1 cellular context compared by ENCODE assay signal in the genomic region with DNA sequence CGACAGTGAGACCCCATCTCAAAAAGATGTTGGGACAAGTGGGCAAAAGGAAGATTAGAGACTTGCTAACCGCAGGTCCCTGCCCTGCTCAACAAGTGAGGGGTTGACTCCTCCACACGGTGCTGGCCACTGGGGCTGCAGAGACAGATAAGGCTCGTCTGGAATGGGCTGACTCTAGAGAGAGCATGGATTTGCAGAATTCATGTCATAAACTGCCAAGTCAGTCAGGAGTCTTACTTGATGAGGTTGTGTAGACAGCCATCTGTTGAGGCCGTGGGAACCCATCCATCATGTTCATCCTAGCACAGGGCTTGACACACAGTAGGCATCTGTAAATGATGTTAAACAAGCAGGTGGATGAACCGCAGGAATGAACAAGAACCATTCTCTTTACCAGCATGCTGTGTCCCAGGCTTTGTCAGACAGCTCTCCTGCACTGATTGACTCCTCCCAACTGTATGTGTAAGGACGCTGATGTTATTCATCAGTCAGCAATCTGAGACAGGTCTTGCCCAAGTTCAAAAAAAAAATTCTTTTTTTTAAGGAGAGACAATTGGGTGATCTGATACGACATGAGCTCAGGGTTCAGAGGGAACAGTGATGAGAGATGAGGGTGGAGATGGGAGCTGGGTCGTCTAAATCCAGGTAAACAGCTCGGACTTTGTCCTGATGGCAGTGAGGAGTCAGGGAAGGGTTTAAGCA.
TF ChIP-seq lines count a peak whose summit lies in the region.

No MANE protein-coding gene starts in this region.

TF ChIP-seq in HEK293, 187 proteins besides CTCF, POLR2A, EP300 and RAD21:
- TF ChIP-seq ZBTB21 (tag by site-specific recombination; IDR thresholded peaks at IDR 0.05) (no peak), SCRT2 (tag by site-specific recombination; IDR thresholded peaks at IDR 0.05) (peak; percentile 90)
- TF ChIP-seq, protein P1, sequence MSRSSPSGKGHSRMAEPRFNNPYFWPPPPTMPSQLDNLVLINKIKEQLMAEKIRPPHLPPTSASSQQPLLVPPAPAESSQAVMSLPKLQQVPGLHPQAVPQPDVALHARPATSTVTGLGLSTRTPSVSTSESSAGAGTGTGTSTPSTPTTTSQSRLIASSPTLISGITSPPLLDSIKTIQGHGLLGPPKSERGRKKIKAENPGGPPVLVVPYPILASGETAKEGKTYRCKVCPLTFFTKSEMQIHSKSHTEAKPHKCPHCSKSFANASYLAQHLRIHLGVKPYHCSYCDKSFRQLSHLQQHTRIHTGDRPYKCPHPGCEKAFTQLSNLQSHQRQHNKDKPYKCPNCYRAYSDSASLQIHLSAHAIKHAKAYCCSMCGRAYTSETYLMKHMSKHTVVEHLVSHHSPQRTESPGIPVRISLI (tag by site-specific recombination; IDR thresholded peaks at IDR 0.05) = peak; percentile 60; the same call in 1 of the 2 replicates
